8 cellular contexts compared by ENCODE assay signal in genomic region chr6:135030056-135030473, GRCh38. TPM values are rescaled to one million over a fixed set of nuclear protein-coding genes. Genes with fewer than 3 reads are reported as not detected.
A peak's percentile ranks its signal among the peaks of the same experiment; 100 is the strongest.
DNase-seq lines count a peak whose midpoint lies in the region; ATAC-seq, FAIRE-seq and TF ChIP-seq lines count a peak whose summit lies in the region.

No MANE protein-coding gene starts in this region.

- CTCF ChIA-PET in GM12878 (lab: Yijun Ruan, JAX) = no interaction called here

- H4K20me1 ChIP-seq in GM12878 (ENCODE audit: control insufficient read depth, insufficient read depth) = no peaks in the 10 kb centered on the region

- 0% methylated on average over 3 of the region's 3 CpGs for WGBS in GM12878 (ENCODE audit: insufficient coverage, insufficient replicate concordance, low lambda C conversion rate, missing lambda C conversion rate)
- 97% methylated on average over 2 of the region's 3 CpGs for WGBS in mesenchymal stem cell

- H3K18ac ChIP-seq in mesenchymal stem cell (ENCODE audit: low read depth in 1 of 2, low read length in 2 of 2) = no peak overlapping the region

- FAIRE-seq in GM12878 (lab: Jason Lieb, UNC) = peak; percentile 41

- H3K79me2 ChIP-seq in GM12878 (ENCODE audit: control insufficient read depth, insufficient read depth, low read length) = peaks cover 17% of the 10 kb centered on the region

- RAD21 ChIA-PET in GM12878 (lab: Charles Lee; ENCODE audit: unreplicated experiment) = interaction anchor here (0.7 to 2.8 kb wide), 5 partner anchors 8 to 57 kb away, joined by 3 to 20 read pairs (median 4); no protein-coding TSS in a partner anchor

- H3K4me2 ChIP-seq in GM12878 (ENCODE audit: control insufficient read depth, insufficient read depth) (peak overlapping the region; percentile 49), mesenchymal stem cell (ENCODE audit: low read length, poor library complexity, severe bottlenecking) (no peak overlapping the region)

- H3K79me1 ChIP-seq in mesenchymal stem cell (replicated peaks; ENCODE audit: low read length, poor library complexity, severe bottlenecking) = peaks cover 10% of the 10 kb centered on the region

- SMC1A ChIA-PET in GM12878 (lab: Charles Lee; ENCODE audit: uncharacterized antibody, unreplicated experiment) = interaction anchor here (0.6 to 3.4 kb wide), 5 partner anchors 8 to 332 kb away, joined by 3 to 14 read pairs (median 4); no protein-coding TSS in a partner anchor

- no peak for TF ChIP-seq CTCF in GM12878 (IDR thresholded peaks at IDR 0.05 in 2 of 3, conservative IDR thresholded peaks at IDR 0.05 in 1 of 3; ENCODE audit: control insufficient read depth in 2 of 3, extremely low read depth in 1 of 3, insufficient read depth in 1 of 3, low read depth in 3 of 3, low read length in 3 of 3)

- no peak overlapping the region for H3K4ac ChIP-seq in mesenchymal stem cell (ENCODE audit: low read depth in 1 of 2, low read length in 2 of 2)

- H3K9me3 ChIP-seq in GM12878 (replicated peaks; ENCODE audit: control insufficient read depth, insufficient read depth, low read length) (no peaks in the 10 kb centered on the region; the same call in 2 of the 3 replicates), mesenchymal stem cell (ENCODE audit: control insufficient read depth, low read length) (no peaks in the 10 kb centered on the region)

- no peak for TF ChIP-seq POLR2A in GM12878 (IDR thresholded peaks at IDR 0.05; ENCODE audit: low read depth, low read length)

- no peak overlapping the region for H2BK120ac ChIP-seq in mesenchymal stem cell (ENCODE audit: low read depth, low read length)

- H3K27ac ChIP-seq in GM12878 (ENCODE audit: control insufficient read depth, insufficient read depth) (peak overlapping the region; percentile 76), mesenchymal stem cell (ENCODE audit: low read length, poor library complexity, severe bottlenecking) (no peak overlapping the region)

- BruUV-seq in GM12878 (replicated peaks; lab: Mats Ljungman, UMichigan) = no TSS peak

- intact Hi-C loops in GM12878 (cut with micrococcal nuclease; ENCODE audit: unreplicated experiment) (loop anchor here (2.0 kb wide), 1 partner anchor 27 kb away; no protein-coding TSS in a partner anchor), posterior vena cava (cut with DNase I) (no loop called here)

- H3K27me3 ChIP-seq in GM12878 (replicated peaks in 1 of 2; ENCODE audit: control insufficient read depth in 2 of 2, insufficient read depth in 2 of 2, low read length in 1 of 2) (no peaks in the 10 kb centered on the region), mesenchymal stem cell (ENCODE audit: control insufficient read depth in 1 of 2, insufficient read depth in 1 of 2, low read length in 2 of 2) (no peaks in the 10 kb centered on the region)

- H3K4me3 ChIP-seq in GM12878 (0 out of 2 replicates have a peak overlapping the region, but pooled peaks have one; percentile 19), mesenchymal stem cell (ENCODE audit: insufficient read depth in 1 of 2, low read depth in 1 of 2, low read length in 2 of 2) (no peak overlapping the region)

- 0 out of 2 replicates have a peak, but pooled peaks have one; percentile 11 for TF ChIP-seq RAD21 in GM12878 (IDR thresholded peaks at IDR 0.05; ENCODE audit: insufficient read depth, low read depth, low read length)

- DNase-seq in GM12878 (ENCODE audit: low read depth, low spot score) (peak; percentile 86), COLO829 (ENCODE audit: low spot score) (no peak), UCSD-AML1 (lab: John Stamatoyannopoulos, UW; ENCODE audit: unreplicated experiment) (no peak), mesenchymal stem cell (no peak), posterior vena cava (ENCODE audit: low spot score) (no peak)

- H2BK12ac ChIP-seq in mesenchymal stem cell (ENCODE audit: low read length in 2 of 2) = no peak overlapping the region

- no peak overlapping the region for H4K8ac ChIP-seq in mesenchymal stem cell (ENCODE audit: low read length)

- in situ Hi-C loops in GM12878 (cut with MboI) = no loop called here

- ATAC-seq in GM18517 (IDR thresholded peaks at IDR 0.05; ENCODE audit: unreplicated experiment) (peak; percentile 88), GM21367 (IDR thresholded peaks at IDR 0.05; ENCODE audit: unreplicated experiment) (peak; percentile 90), HG03108 (IDR thresholded peaks at IDR 0.05; ENCODE audit: unreplicated experiment) (peak; percentile 96), GM12878 (peak; percentile 97)

- H3K23ac ChIP-seq in mesenchymal stem cell (ENCODE audit: low read length in 2 of 2) = no peak overlapping the region

- POLR2A ChIA-PET in GM12878 (lab: Charles Lee) = no interaction called here

- no peak overlapping the region for H2BK5ac ChIP-seq in mesenchymal stem cell (ENCODE audit: low read depth, low read length, poor library complexity, severe bottlenecking)

- H3K14ac ChIP-seq in mesenchymal stem cell (ENCODE audit: low read length in 2 of 2) = no peak overlapping the region

- H2BK15ac ChIP-seq in mesenchymal stem cell (ENCODE audit: low read depth, poor library complexity, severe bottlenecking) = no peak overlapping the region

- peak; percentile 84 to 86; a peak in 3 of 4 replicates for TF ChIP-seq EP300 in GM12878 (IDR thresholded peaks at IDR 0.05; ENCODE audit: borderline replicate concordance in 1 of 2, control insufficient read depth in 1 of 2, low read depth in 2 of 2, low read length in 2 of 2)

- H2AFZ ChIP-seq in GM12878 (ENCODE audit: control insufficient read depth, low read depth, low read length) (no peak overlapping the region), mesenchymal stem cell (ENCODE audit: low read depth, low read length) (no peak overlapping the region)

- H3K36me3 ChIP-seq in GM12878 (ENCODE audit: control insufficient read depth in 2 of 2, insufficient read depth in 2 of 2, low read length in 1 of 2) (peaks cover 1 to 14% of the 10 kb centered on the region in 2 experiments; a peak in 2 of 4 replicates), mesenchymal stem cell (ENCODE audit: control insufficient read depth in 1 of 2, insufficient read depth in 2 of 2, low read depth in 1 of 2, low read length in 2 of 2) (peaks cover 2 to 44% of the 10 kb centered on the region in 2 experiments)

- H4K91ac ChIP-seq in mesenchymal stem cell (ENCODE audit: low read length) = no peak overlapping the region

- no peak overlapping the region for H3K9ac ChIP-seq in GM12878 (ENCODE audit: control insufficient read depth, insufficient read depth, low read length)
- H3K9ac ChIP-seq in mesenchymal stem cell (ENCODE audit: low read length) = no peak overlapping the region

- H3K4me1 ChIP-seq in GM12878 (ENCODE audit: control insufficient read depth, insufficient read depth, low read length) = peaks cover 22% of the 10 kb centered on the region
- no peaks in the 10 kb centered on the region for H3K4me1 ChIP-seq in mesenchymal stem cell (ENCODE audit: control insufficient read depth, insufficient read depth, low read depth, low read length)

- H2AK5ac ChIP-seq in mesenchymal stem cell (ENCODE audit: low read length, severe bottlenecking) = no peak overlapping the region

TF ChIP-seq in GM12878, 131 proteins besides CTCF, POLR2A, EP300 and RAD21 (continues in another document):
- peak; percentile 7; the same call in 1 of the 2 replicates for TF ChIP-seq ZBTB40 (IDR thresholded peaks at IDR 0.05; ENCODE audit: borderline replicate concordance)
- TF ChIP-seq NR2F1 (conservative IDR thresholded peaks at IDR 0.05) = no peak

RNA-seq across cellular contexts. Expression of gene HBS1L, which starts 24.6 kb away (rescaled TPM):
- 177 and 182 TPM in 2 replicates for total RNA-seq in GM12878 (2013; cell fraction: nucleolus; rRNA removed)
- total RNA-seq in GM12878 (2014; rRNA removed) (67.9 and 90.2 TPM in 2 replicates), GM12878 (2014; rRNA removed; fragmentation: Illumina TruSeq; extraction: Trizol) (85.9 and 93.6 TPM in 2 replicates), GM12878 (2021) (68.1 and 79.1 TPM in 2 replicates), posterior vena cava (10 to 100 TPM; 62.9 to 66.5 TPM)
- polyA plus RNA-seq in GM12878 (2011; ENCODE audit: low read depth) = 74.4 TPM
- polyA plus RNA-seq in GM12878 (2011; rRNA removed) (106 and 146 TPM in 2 replicates), GM12878 (2014; fragmentation: Illumina TruSeq; extraction: Trizol) (74.0 and 96.1 TPM in 2 replicates), GM12878 (2014; fragmentation: Nextera tagmentation; extraction: Ambion mirVana) (10 to 100 TPM; 58.7 to 83.6 TPM), GM12878 (2014; rRNA removed) (53.4 and 71.1 TPM in 2 replicates), GM12878 (2016; fragmentation: Nextera tagmentation; extraction: Ambion mirVana) (100 to 1,000 TPM; 132 to 142 TPM)
- 36.2 and 41.1 TPM in 2 replicates for polyA plus RNA-seq in GM12878 (2011; cell fraction: cytosol; rRNA removed)
- 53.7 and 60.6 TPM in 2 replicates for polyA plus RNA-seq in GM12878 (2011; cell fraction: nucleus; rRNA removed)
- 51.2 and 61.3 TPM in 2 replicates for polyA plus RNA-seq in GM12878 (2012)
- polyA minus RNA-seq in GM12878 (2011; rRNA and poly(A)+ RNA removed) = 92.4 and 120 TPM in 2 replicates
- polyA minus RNA-seq in GM12878 (2011; cell fraction: cytosol; rRNA and poly(A)+ RNA removed) = 40.5 and 42.4 TPM in 2 replicates
- 58.0 and 75.3 TPM in 2 replicates for polyA minus RNA-seq in GM12878 (2011; cell fraction: nucleus; rRNA and poly(A)+ RNA removed)
- polyA plus RNA-seq in mesenchymal stem cell (2013, experiment 1 of 2) = 41.2 TPM
- 42.7 TPM for polyA plus RNA-seq in mesenchymal stem cell (2013, experiment 2 of 2)
